Comparison of ENCODE assay signal across 8 cellular contexts in the genomic region with DNA sequence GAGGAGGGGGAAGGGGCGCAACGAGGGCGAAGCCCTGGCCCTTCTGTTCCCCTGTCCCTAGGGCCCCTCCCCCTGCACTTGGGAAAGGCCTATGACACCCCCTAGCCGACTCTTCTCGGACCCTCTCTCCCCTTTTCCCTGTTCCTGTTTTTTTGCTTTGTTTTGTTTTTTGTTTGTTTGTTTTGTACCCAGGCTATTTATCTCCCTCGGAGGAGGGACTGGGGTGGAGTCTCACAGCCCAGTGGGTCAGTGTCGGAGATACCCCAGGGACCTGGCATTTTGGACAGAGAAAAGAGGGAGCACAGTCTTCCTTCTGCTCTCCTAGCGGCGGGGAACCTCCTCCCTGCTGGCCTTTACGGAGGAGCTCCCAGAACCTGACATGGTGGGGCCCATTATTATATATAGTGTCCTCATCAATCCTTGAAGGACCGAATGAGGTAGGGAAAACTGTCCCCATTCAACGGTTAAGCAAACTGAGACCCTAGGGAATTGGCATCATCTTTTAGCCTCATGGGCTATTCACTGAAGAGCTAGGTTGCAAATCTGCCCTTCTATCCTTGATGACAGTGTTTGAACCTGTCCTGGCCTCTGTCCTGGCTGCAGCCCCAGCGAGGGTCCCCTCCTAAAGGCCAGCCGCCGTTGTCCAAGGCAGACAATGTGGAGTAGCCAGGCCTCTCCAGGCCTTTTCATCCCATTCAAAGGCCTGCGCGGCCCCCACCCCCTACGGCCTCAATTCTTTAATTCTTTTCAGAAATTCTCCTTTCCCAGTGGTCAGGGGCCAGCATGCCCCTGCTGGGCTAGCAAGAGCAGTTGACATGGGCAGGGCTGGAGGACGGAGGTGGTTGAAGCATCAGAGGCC. TPM values are rescaled to one million over a fixed set of nuclear protein-coding genes. Genes with fewer than 3 reads are reported as not detected.
DNase-seq lines count a peak whose midpoint lies in the region; ATAC-seq and TF ChIP-seq lines count a peak whose summit lies in the region.

No MANE protein-coding gene starts in this region.

- no peak for TF ChIP-seq CTCF in chondrocyte (IDR thresholded peaks at IDR 0.05)

- no peak overlapping the region for H3K27ac ChIP-seq in muscle layer of colon (ENCODE audit: low read depth, low read length)

- no peak overlapping the region for H3K27ac Mint-ChIP-seq in stimulated activated naive CD8-positive, alpha-beta T cell treated with anti-CD3 and anti-CD28 coated beads, Interleukin-15, Interleukin-2, amounts not matched to agents 100 ng/mL and 50 ng/mL, for 24 hours
- H3K27ac Mint-ChIP-seq in chondrocyte (ENCODE audit: unreplicated experiment), result peak overlapping the region; percentile 49

- no peak for DNase-seq in stimulated activated naive CD8-positive, alpha-beta T cell treated with anti-CD3 and anti-CD28 coated beads, Interleukin-15, Interleukin-2, amounts not matched to agents 100 U/mL and 50 U/mL, for 24 hours
- DNase-seq in chondrocyte (ENCODE audit: low spot score) (no peak), hippocampal formation (lab: John Stamatoyannopoulos, UW) (no peak), DMS153 treated with DMSO at 0.1 percent for 48 hours (lab: John Stamatoyannopoulos, UW; ENCODE audit: unreplicated experiment) (no peak), superior temporal gyrus (ENCODE audit: extremely low spot score) (no peak)

- H3K27me3 ChIP-seq in muscle layer of colon (ENCODE audit: control insufficient read depth in 1 of 2, insufficient read depth in 2 of 2, low read length in 2 of 2), result no peaks in the 10 kb centered on the region

- H3K27me3 Mint-ChIP-seq in stimulated activated naive CD8-positive, alpha-beta T cell treated with anti-CD3 and anti-CD28 coated beads, Interleukin-15, Interleukin-2, amounts not matched to agents 100 ng/mL and 50 ng/mL, for 24 hours, result peaks cover 42% of the 10 kb centered on the region
- peaks cover 7% of the 10 kb centered on the region for H3K27me3 Mint-ChIP-seq in chondrocyte (ENCODE audit: low read depth)

- ATAC-seq in stimulated activated naive CD8-positive, alpha-beta T cell treated with anti-CD3 and anti-CD28 coated beads, Interleukin-15, Interleukin-2, amounts not matched to agents 100 U/mL and 50 U/mL, for 24 hours, result no peak
- ATAC-seq in HG03342 (IDR thresholded peaks at IDR 0.05; ENCODE audit: unreplicated experiment), result no peak

- no peaks in the 10 kb centered on the region for H3K9me3 Mint-ChIP-seq in stimulated activated naive CD8-positive, alpha-beta T cell treated with anti-CD3 and anti-CD28 coated beads, Interleukin-15, Interleukin-2, amounts not matched to agents 100 ng/mL and 50 ng/mL, for 24 hours
- no peaks in the 10 kb centered on the region for H3K9me3 Mint-ChIP-seq in chondrocyte (ENCODE audit: low read depth)

- H3K4me1 Mint-ChIP-seq in stimulated activated naive CD8-positive, alpha-beta T cell treated with anti-CD3 and anti-CD28 coated beads, Interleukin-15, Interleukin-2, amounts not matched to agents 100 ng/mL and 50 ng/mL, for 24 hours (ENCODE audit: low read depth), result peaks cover 38% of the 10 kb centered on the region
- H3K4me1 Mint-ChIP-seq in chondrocyte (ENCODE audit: low read depth), result peaks cover 11% of the 10 kb centered on the region

- no peaks in the 10 kb centered on the region for H3K36me3 Mint-ChIP-seq in stimulated activated naive CD8-positive, alpha-beta T cell treated with anti-CD3 and anti-CD28 coated beads, Interleukin-15, Interleukin-2, amounts not matched to agents 100 ng/mL and 50 ng/mL, for 24 hours (ENCODE audit: low read depth)
- H3K36me3 Mint-ChIP-seq in chondrocyte (ENCODE audit: low read depth), result no peaks in the 10 kb centered on the region

- H3K36me3 ChIP-seq in muscle layer of colon (ENCODE audit: insufficient read depth, low read length), result no peaks in the 10 kb centered on the region

- peaks cover 9% of the 10 kb centered on the region for H3K4me1 ChIP-seq in muscle layer of colon (ENCODE audit: insufficient read depth, low read length)

- H3K9ac ChIP-seq in muscle layer of colon (ENCODE audit: low read length), result no peak overlapping the region

- peak overlapping the region; percentile 61 to 65 for H3K4me3 ChIP-seq in muscle layer of colon (ENCODE audit: low read depth in 1 of 2, low read length in 2 of 2)

- peak overlapping the region; percentile 68 for H3K4me3 Mint-ChIP-seq in stimulated activated naive CD8-positive, alpha-beta T cell treated with anti-CD3 and anti-CD28 coated beads, Interleukin-15, Interleukin-2, amounts not matched to agents 100 ng/mL and 50 ng/mL, for 24 hours
- peak overlapping the region; percentile 73 for H3K4me3 Mint-ChIP-seq in chondrocyte (ENCODE audit: unreplicated experiment)

- no peaks in the 10 kb centered on the region for H3K9me3 ChIP-seq in muscle layer of colon (ENCODE audit: low read length)

RNA-seq across cellular contexts. Expression of a gene that starts 0.9 kb away (rescaled TPM):
- total RNA-seq in chondrocyte, result 0.33 to 0.41 TPM in 2 of 3 replicates, not detected in the other
